In the genomic region with DNA sequence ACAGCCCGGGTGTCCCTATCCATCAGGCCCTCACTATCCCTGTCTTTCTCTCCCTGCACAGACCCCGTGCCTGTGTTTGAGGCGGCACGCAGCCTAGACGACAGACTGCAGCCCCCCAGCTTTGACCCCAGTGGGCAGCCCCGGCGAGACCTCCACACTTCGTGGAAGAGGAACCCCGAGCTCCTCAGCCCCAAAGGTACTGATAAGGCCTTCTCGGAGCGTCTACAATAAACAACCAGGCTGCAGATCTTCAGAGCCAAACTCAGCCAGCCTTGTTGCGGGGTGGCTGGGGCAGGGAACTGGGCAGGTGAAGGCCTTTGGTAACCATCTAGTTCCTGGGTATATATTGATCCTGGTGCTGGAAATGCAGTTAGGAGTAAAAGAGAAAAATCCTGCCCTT, we compare ENCODE assay signal across 10 cellular contexts.
"Had no signal": no experiment of that assay in that cellular context is flagged by ENCODE, and none has a peak within 500 bp of the region (broad histone marks: within the 10 kb centered on the region; RNA-seq: fewer than 3 reads in every experiment).

No MANE protein-coding gene starts in this region.

- H3K27ac Mint-ChIP-seq: H9, HFFc6, IgD-negative memory B cell had no signal

- H3K9me3 Mint-ChIP-seq: H9, HFFc6 had no signal

- H3K27ac ChIP-seq: GM23248, HL-60 had no signal

- FAIRE-seq: H54, HepG2 had no signal

- H3K9ac ChIP-seq: GM23248 had no signal

- H3K4me3 ChIP-seq: GM23248 had no signal

- DNase-seq: GM23248, GOT3, H9, HCEC 1CT, HFFc6, KG1 had no signal

- H3K36me3 Mint-ChIP-seq: IgD-negative memory B cell had no signal

- H2AFZ ChIP-seq: GM23248 had no signal

- H3K4me3 Mint-ChIP-seq: H9, HFFc6, IgD-negative memory B cell had no signal
